In the genomic region with DNA sequence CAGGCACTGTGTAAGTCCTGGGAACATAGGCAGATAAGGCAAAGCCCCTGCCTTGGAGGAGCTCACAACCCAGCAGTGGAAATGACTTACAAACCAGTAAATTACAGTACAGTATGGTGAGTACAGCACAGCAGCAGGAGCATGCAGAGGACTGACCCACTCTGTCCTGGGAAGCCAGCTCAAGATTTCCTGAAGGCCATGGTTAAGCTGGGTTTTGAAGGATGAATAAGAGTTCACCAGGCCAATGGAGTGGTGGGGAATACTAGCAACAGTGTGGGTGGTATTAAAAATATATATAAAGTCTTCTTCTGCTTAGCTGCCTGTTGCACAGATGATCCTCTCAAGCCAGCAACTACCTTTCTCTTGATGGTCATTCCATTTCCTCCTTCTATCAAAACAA, we compare ENCODE assay signal across 26 cellular contexts. TPM values are rescaled to one million over a fixed set of nuclear protein-coding genes. Genes with fewer than 3 reads are reported as not detected.
DNase-seq lines count a peak whose midpoint lies in the region; ATAC-seq, FAIRE-seq and TF ChIP-seq lines count a peak whose summit lies in the region.
"Had no signal": no experiment of that assay in that cellular context is flagged by ENCODE, and none has a peak within 500 bp of the region (broad histone marks: within the 10 kb centered on the region; RNA-seq: fewer than 3 reads in every experiment).

No MANE protein-coding gene starts in this region.

- H2BK20ac ChIP-seq in H1 (ENCODE audit: low read length): no peak overlapping the region

- H3K9ac ChIP-seq in HUES6 (ENCODE audit: low read length) (peak overlapping the region; percentile 18), H1 (replicated peaks in 1 of 4; ENCODE audit: extremely low read depth in 1 of 4, low read depth in 3 of 4, low read length in 3 of 4) (peak overlapping the region in 1 of 4 experiments; percentile 11; a peak in 2 of 7 replicates)

- peaks cover 4% of the 10 kb centered on the region for H3K36me3 Mint-ChIP-seq in activated naive CD4-positive, alpha-beta T cell treated with anti-CD3 and anti-CD28 coated beads, Interleukin-2, amount 50 U/mL, for 24 hours
- peaks cover 20% of the 10 kb centered on the region for H3K36me3 Mint-ChIP-seq in activated naive CD4-positive, alpha-beta T cell treated with anti-CD3 and anti-CD28 coated beads, Interleukin-2, amount 10 ng/mL, durations not matched to agents 7 days and 5 days
- peaks cover 12% of the 10 kb centered on the region for H3K36me3 Mint-ChIP-seq in stimulated activated memory B cell treated with anti-CD40 and anti-IgM and Interleukin-4, amounts not matched to agents 10 μg/mL and 1 μg/mL and 100 μg/mL, for 72 hours

- TF ChIP-seq CTCF in H1 (IDR thresholded peaks at IDR 0.05; ENCODE audit: control extremely low read depth in 1 of 3, insufficient read depth in 1 of 3, low read depth in 1 of 3, low read length in 3 of 3): no peak

- no peak overlapping the region for H2BK15ac ChIP-seq in H1 (ENCODE audit: low read length)

- peaks cover 77% of the 10 kb centered on the region for H3K4me1 Mint-ChIP-seq in activated naive CD4-positive, alpha-beta T cell treated with anti-CD3 and anti-CD28 coated beads, Interleukin-2, amount 50 U/mL, for 24 hours
- peaks cover 29% of the 10 kb centered on the region for H3K4me1 Mint-ChIP-seq in activated naive CD4-positive, alpha-beta T cell treated with anti-CD3 and anti-CD28 coated beads, Interleukin-2, amount 10 ng/mL, durations not matched to agents 7 days and 5 days
- H3K4me1 Mint-ChIP-seq in stimulated activated memory B cell treated with anti-CD40 and anti-IgM and Interleukin-4, amounts not matched to agents 10 μg/mL and 1 μg/mL and 100 μg/mL, for 72 hours: peaks cover 36% of the 10 kb centered on the region

- no peak overlapping the region for H2BK120ac ChIP-seq in H1 (replicated peaks; ENCODE audit: low read depth, low read length)

- H3K79me2 ChIP-seq in H1 (ENCODE audit: control insufficient read depth in 1 of 2, insufficient read depth in 2 of 2, low read length in 2 of 2): peaks cover 12 to 55% of the 10 kb centered on the region in 2 experiments

- H3K23me2 ChIP-seq in H1 (ENCODE audit: low read depth, low read length): peaks cover 19% of the 10 kb centered on the region

- H3K27ac Mint-ChIP-seq in activated naive CD4-positive, alpha-beta T cell treated with anti-CD3 and anti-CD28 coated beads, Interleukin-2, amount 50 U/mL, for 24 hours: peak overlapping the region; percentile 70
- H3K27ac Mint-ChIP-seq in activated naive CD4-positive, alpha-beta T cell treated with anti-CD3 and anti-CD28 coated beads, Interleukin-2, amount 10 ng/mL, durations not matched to agents 7 days and 5 days: no peak overlapping the region
- H3K27ac Mint-ChIP-seq in stimulated activated memory B cell treated with anti-CD40 and anti-IgM and Interleukin-4, amounts not matched to agents 10 μg/mL and 1 μg/mL and 100 μg/mL, for 72 hours: peak overlapping the region; percentile 19

- H3K27me3 ChIP-seq in HUES6 (ENCODE audit: control insufficient read depth, insufficient read depth, low read length) (peaks cover 5% of the 10 kb centered on the region; the same call in 1 of the 2 replicates), H1 (replicated peaks in 1 of 4; ENCODE audit: control insufficient read depth in 3 of 4, extremely low read depth in 1 of 4, insufficient read depth in 3 of 4, low read length in 3 of 4) (no peaks in the 10 kb centered on the region)
- H3K27me3 ChIP-seq: BE2C had no signal

- no peak overlapping the region for H4K8ac ChIP-seq in H1 (ENCODE audit: extremely low read depth, insufficient read depth, low read length)

- TF ChIP-seq RAD21 in H1 (IDR thresholded peaks at IDR 0.05 in 1 of 2, conservative IDR thresholded peaks at IDR 0.05 in 1 of 2; ENCODE audit: low read depth in 2 of 2, low read length in 2 of 2): no peak

- H4K5ac ChIP-seq in H1 (ENCODE audit: insufficient read length, low read depth, low read length): no peak overlapping the region

- no peak overlapping the region for H2AFZ ChIP-seq in H1 (ENCODE audit: low read length)

- POLR2A ChIA-PET in H1 (lab: Charles Lee; ENCODE audit: partially characterized antibody): interaction anchor here (1.1 to 2.1 kb wide), 3 partner anchors 8 to 19 kb away, joined by 3 to 6 read pairs (median 5); no protein-coding TSS in a partner anchor

- peaks cover 4% of the 10 kb centered on the region; the same call in 1 of the 2 replicates for H3K36me3 ChIP-seq in HUES6 (ENCODE audit: control insufficient read depth, insufficient read depth, low read length)
- H3K36me3 ChIP-seq in H1 (ENCODE audit: control insufficient read depth in 2 of 4, insufficient read depth in 4 of 4, low read length in 3 of 4): peaks cover 0 to 8% (median 0%) of the 10 kb centered on the region in 4 experiments; a peak in 2 of 8 replicates
- H3K36me3 ChIP-seq: BE2C had no signal

- H3K4me3 Mint-ChIP-seq in activated naive CD4-positive, alpha-beta T cell treated with anti-CD3 and anti-CD28 coated beads, Interleukin-2, amount 50 U/mL, for 24 hours: no peak overlapping the region
- H3K4me3 Mint-ChIP-seq in activated naive CD4-positive, alpha-beta T cell treated with anti-CD3 and anti-CD28 coated beads, Interleukin-2, amount 10 ng/mL, durations not matched to agents 7 days and 5 days: no peak overlapping the region
- H3K4me3 Mint-ChIP-seq in stimulated activated memory B cell treated with anti-CD40 and anti-IgM and Interleukin-4, amounts not matched to agents 10 μg/mL and 1 μg/mL and 100 μg/mL, for 72 hours: no peak overlapping the region
- H3K4me3 Mint-ChIP-seq: CD14-positive monocyte had no signal

- no peak overlapping the region for H3K14ac ChIP-seq in H1 (ENCODE audit: insufficient read length)

- no peak overlapping the region for H3K18ac ChIP-seq in H1 (ENCODE audit: extremely low read depth, low read length)

- H3K27me3 Mint-ChIP-seq in activated naive CD4-positive, alpha-beta T cell treated with anti-CD3 and anti-CD28 coated beads, Interleukin-2, amount 50 U/mL, for 24 hours: no peaks in the 10 kb centered on the region
- H3K27me3 Mint-ChIP-seq in activated naive CD4-positive, alpha-beta T cell treated with anti-CD3 and anti-CD28 coated beads, Interleukin-2, amount 10 ng/mL, durations not matched to agents 7 days and 5 days: no peaks in the 10 kb centered on the region
- H3K27me3 Mint-ChIP-seq in stimulated activated memory B cell treated with anti-CD40 and anti-IgM and Interleukin-4, amounts not matched to agents 10 μg/mL and 1 μg/mL and 100 μg/mL, for 72 hours: no peaks in the 10 kb centered on the region

- H3K79me1 ChIP-seq in H1 (ENCODE audit: low read depth, low read length): peaks cover 10% of the 10 kb centered on the region; the same call in 1 of the 2 replicates

- H3K27ac ChIP-seq in HUES6 (ENCODE audit: low read depth, low read length) (no peak overlapping the region), H1 (ENCODE audit: low read depth, low read length) (no peak overlapping the region)

- no peak for DNase-seq in activated naive CD4-positive, alpha-beta T cell treated with anti-CD3 and anti-CD28 coated beads, Interleukin-2, amount 10 ng/mL, durations not matched to agents 7 days and 5 days
- DNase-seq in H1 (ENCODE audit: low read depth in 1 of 2, low spot score in 2 of 2) (no peak), GM12891 (ENCODE audit: insufficient read length, low spot score) (no peak), mucosa of gallbladder (ENCODE audit: low spot score) (no peak), NCI-H82 (lab: John Stamatoyannopoulos, UW) (no peak)
- DNase-seq: 8988T; ACHN; BE2C; DMS153; GOT3; Kasumi-1; MV-4-11; NCI-H1105; NCI-H1436 treated with DMSO at 0.1 percent for 48 hours; NCI-H1930; NCI-H446; NCI-H524 treated with DMSO at 0.1 percent for 48 hours; NCI-H774; NK-92 treated with Interleukin-12 subunit alpha and Interleukin-12 subunit beta, amount 100 ng/mL, for 24 hours; PC-3 had no signal

- H3K4me2 ChIP-seq in H1 (ENCODE audit: insufficient read depth in 1 of 2, low read depth in 2 of 2, low read length in 2 of 2): peak overlapping the region; percentile 27 to 39; a peak in 2 of 4 replicates

- no peak for TF ChIP-seq EP300 in H1 (IDR thresholded peaks at IDR 0.05; ENCODE audit: borderline replicate concordance in 1 of 2, low read depth in 2 of 2, low read length in 2 of 2)

- H3K4me3 ChIP-seq in HUES6 (ENCODE audit: low read depth, low read length): no peak overlapping the region
- no peak overlapping the region; a peak in 1 of 8 replicates for H3K4me3 ChIP-seq in H1 (ENCODE audit: extremely low read depth in 1 of 4, insufficient read depth in 2 of 4, low read depth in 3 of 4, low read length in 4 of 4)

- no peak overlapping the region for H4K91ac ChIP-seq in H1 (replicated peaks; ENCODE audit: insufficient read length, low read length)

- no peak overlapping the region for H3K56ac ChIP-seq in H1 (replicated peaks; ENCODE audit: insufficient read length, low read depth, low read length)

- H4K20me1 ChIP-seq in H1 (replicated peaks in 1 of 2; ENCODE audit: control insufficient read depth in 1 of 2, insufficient read depth in 2 of 2, low read length in 2 of 2): peaks cover 0 to 9% of the 10 kb centered on the region in 2 experiments

- no peak for TF ChIP-seq POLR2A in H1 (IDR thresholded peaks at IDR 0.05; ENCODE audit: control extremely low read depth in 1 of 2, low read depth in 2 of 2, low read length in 2 of 2)
- no peak for TF ChIP-seq POLR2A in GM12891 (IDR thresholded peaks at IDR 0.05; ENCODE audit: low read depth, low read length)

- no peaks in the 10 kb centered on the region for H3K9me3 Mint-ChIP-seq in activated naive CD4-positive, alpha-beta T cell treated with anti-CD3 and anti-CD28 coated beads, Interleukin-2, amount 50 U/mL, for 24 hours
- H3K9me3 Mint-ChIP-seq in activated naive CD4-positive, alpha-beta T cell treated with anti-CD3 and anti-CD28 coated beads, Interleukin-2, amount 10 ng/mL, durations not matched to agents 7 days and 5 days: no peaks in the 10 kb centered on the region
- H3K9me3 Mint-ChIP-seq in stimulated activated memory B cell treated with anti-CD40 and anti-IgM and Interleukin-4, amounts not matched to agents 10 μg/mL and 1 μg/mL and 100 μg/mL, for 72 hours: no peaks in the 10 kb centered on the region
- H3K9me3 Mint-ChIP-seq: CD14-positive monocyte had no signal

- no peak overlapping the region for H2AK5ac ChIP-seq in H1 (ENCODE audit: low read depth, low read length)

- no peak overlapping the region for H2BK12ac ChIP-seq in H1 (ENCODE audit: low read depth, low read length)

- ATAC-seq in stimulated activated memory B cell treated with anti-CD40 and anti-IgM and Interleukin-4, amounts not matched to agents 10 μg/mL and 1 μg/mL and 100 μg/mL, for 72 hours: no peak
- ATAC-seq: HCT116, HepG2, PC-3 had no signal

- CTCF ChIA-PET in activated naive CD4-positive, alpha-beta T cell treated with anti-CD3 and anti-CD28 coated beads, Interleukin-2, amount 10 ng/mL, durations not matched to agents 7 days and 5 days (lab: Charles Lee): no interaction called here
- CTCF ChIA-PET in H1 (lab: Charles Lee; ENCODE audit: partially characterized antibody): interaction anchor here (0.5 to 2.2 kb wide), 4 partner anchors 37 to 274 kb away, joined by 3 to 6 read pairs (median 3); no protein-coding TSS in a partner anchor

- H2BK5ac ChIP-seq in H1 (ENCODE audit: low read depth, low read length): no peak overlapping the region

- no peak overlapping the region for H3K4ac ChIP-seq in H1 (replicated peaks; ENCODE audit: insufficient read length, low read depth, low read length)

- H3K4me1 ChIP-seq in HUES6 (ENCODE audit: control insufficient read depth, insufficient read depth, low read length): peaks cover 12% of the 10 kb centered on the region
- H3K4me1 ChIP-seq in H1 (replicated peaks in 1 of 4; ENCODE audit: control insufficient read depth in 3 of 4, insufficient read depth in 4 of 4, low read length in 3 of 4): peaks cover 0 to 11% (median 5%) of the 10 kb centered on the region in 4 experiments; a peak in 3 of 7 replicates
- H3K4me1 ChIP-seq: BE2C had no signal

- H3K23ac ChIP-seq in H1 (ENCODE audit: insufficient read length): no peak overlapping the region

- FAIRE-seq in H1 (lab: Jason Lieb, UNC) (no peak), GM12891 (lab: Jason Lieb, UNC) (no peak)
- FAIRE-seq: HepG2 had no signal

- H3K9me3 ChIP-seq in HUES6 (ENCODE audit: control insufficient read depth, insufficient read depth, low read depth, low read length): no peaks in the 10 kb centered on the region
- H3K9me3 ChIP-seq in H1 (ENCODE audit: insufficient read depth in 2 of 2, low read depth in 1 of 2, low read length in 1 of 2): no peaks in the 10 kb centered on the region
- H3K9me3 ChIP-seq: BE2C had no signal

RNA-seq across cellular contexts. Expression of gene GAN, which starts 3.0 kb away (rescaled TPM):
- 23.9 and 25.6 TPM in 2 replicates for total RNA-seq in H1 (2021; fragmentation: NEBNext Ultra II Directional; extraction: Animal tissue kit (Norgen Biotek cat#: 25700))
- polyA plus RNA-seq in H1 (2011; rRNA removed): 3.3 and 4.5 TPM in 2 replicates
- polyA plus RNA-seq in H1 (2011; cell fraction: cytosol; rRNA removed): 4.0 TPM
- 4.5 TPM for polyA plus RNA-seq in H1 (2011; cell fraction: nucleus; rRNA removed)
- 3.1 to 4.3 TPM (median 3.5 TPM) in 4 replicates for polyA plus RNA-seq in H1 (2012, experiment 1 of 2)
- 0.39 TPM for polyA plus RNA-seq in H1 (2012, experiment 2 of 2)
- polyA plus RNA-seq in H1 (2013, experiment 1 of 2): 8.6 TPM
- polyA plus RNA-seq in H1 (2013, experiment 2 of 2): 7.1 TPM
- polyA minus RNA-seq in H1 (2011; rRNA and poly(A)+ RNA removed): 30.6 and 41.7 TPM in 2 replicates
- polyA minus RNA-seq in H1 (2011; cell fraction: cytosol; rRNA and poly(A)+ RNA removed): 25.4 TPM
- 23.5 TPM for polyA minus RNA-seq in H1 (2011; cell fraction: nucleus; rRNA and poly(A)+ RNA removed)
- 0.40 TPM for polyA plus RNA-seq in GM12891 (2012; ENCODE audit: low read depth, missing spikeins)
- 11.6 TPM for total RNA-seq in mucosa of gallbladder
